Comparison of ENCODE assay signal across 36 cellular contexts in genomic region chr11:114269498-114269897, GRCh38. TPM values are rescaled to one million over a fixed set of nuclear protein-coding genes. Genes with fewer than 3 reads are reported as not detected.
"Had no signal": no experiment of that assay in that cellular context is flagged by ENCODE, and none has a peak within 500 bp of the region (broad histone marks: within the 10 kb centered on the region; RNA-seq: fewer than 3 reads in every experiment).

No MANE protein-coding gene starts in this region.

- H3K36me3 Mint-ChIP-seq: activated CD4-positive, alpha-beta memory T cell treated with anti-CD3 and anti-CD28 coated beads for 36 hours; activated naive CD4-positive, alpha-beta T cell treated with anti-CD3 and anti-CD28 coated beads, Interleukin-2, amount 50 U/mL, for 72 hours; activated naive CD8-positive, alpha-beta T cell treated with anti-CD3 and anti-CD28 coated beads for 36 hours; brain had no signal

- H3K4me1 Mint-ChIP-seq: activated B cell treated with CpG ODN at 0.5 μM for 24 hours; activated CD4-positive, alpha-beta T cell treated with anti-CD3 and anti-CD28 coated beads, Interleukin-2, amount 10 ng/mL, durations not matched to agents 24 days and 14 days; activated naive CD8-positive, alpha-beta T cell treated with anti-CD3 and anti-CD28 coated beads for 36 hours; activated T-helper 17 cell treated with anti-CD3 and anti-CD28 coated beads, Interleukin-2, amount 50 U/mL, for 72 hours; brain had no signal

- H3K9me3 Mint-ChIP-seq: activated B cell treated with CpG ODN at 0.5 μM for 24 hours; activated CD4-positive, alpha-beta memory T cell treated with anti-CD3 and anti-CD28 coated beads for 36 hours; activated CD4-positive, alpha-beta T cell treated with anti-CD3 and anti-CD28 coated beads, Interleukin-2, amount 10 ng/mL, durations not matched to agents 24 days and 14 days; activated CD8-positive, alpha-beta T cell treated with anti-CD3 and anti-CD28 coated beads for 36 hours; activated naive CD4-positive, alpha-beta T cell treated with anti-CD3 and anti-CD28 coated beads for 36 hours; activated naive CD4-positive, alpha-beta T cell treated with anti-CD3 and anti-CD28 coated beads, Interleukin-2, amount 50 U/mL, for 72 hours; activated naive CD8-positive, alpha-beta T cell treated with anti-CD3 and anti-CD28 coated beads for 36 hours; activated T-cell treated with anti-CD3 and anti-CD28 coated beads, Interleukin-2, amount 50 U/mL, for 4 hours; activated T-cell treated with anti-CD3 and anti-CD28 coated beads, Interleukin-2, amount 50 U/mL, for 72 hours; activated T-helper 1 cell treated with anti-CD3 and anti-CD28 coated beads, Interleukin-12 subunit alpha, Interleukin-12 subunit beta, Interleukin-2, Interleukin-4 antibody, amounts not matched to agents 30 ng/mL and 10 ng/mL and 1 ng/mL, durations not matched to agents 14 hours and 24 hours and 36 hours; activated T-helper 17 cell treated with anti-CD3 and anti-CD28 coated beads, Interleukin-2, amount 50 U/mL, for 72 hours; brain; T-helper 1 cell treated with Interleukin-12 subunit alpha and Interleukin-12 subunit beta and Interleukin-4 antibody, amounts not matched to agents 30 μg/mL and 1 μg/mL, for 36 hours; T-helper 2 cell treated with Interferon-gamma antibody and Interleukin-4, amounts not matched to agents 5 μg/mL and 100 μg/mL, for 36 hours had no signal

- H3K36me3 ChIP-seq: adrenal gland, cardiac muscle cell had no signal

- H3K27me3 ChIP-seq: adrenal gland, ascending aorta had no signal

- H3K4me3 ChIP-seq: adrenal gland, ascending aorta, cardiac muscle cell had no signal

- H3K27ac Mint-ChIP-seq: activated B cell treated with CpG ODN at 0.5 μM for 24 hours; activated CD4-positive, alpha-beta memory T cell treated with anti-CD3 and anti-CD28 coated beads for 36 hours; activated CD4-positive, alpha-beta T cell treated with anti-CD3 and anti-CD28 coated beads, Interleukin-2, amount 10 ng/mL, durations not matched to agents 24 days and 14 days; activated CD8-positive, alpha-beta T cell treated with anti-CD3 and anti-CD28 coated beads for 36 hours; activated naive CD4-positive, alpha-beta T cell treated with anti-CD3 and anti-CD28 coated beads for 36 hours; activated naive CD4-positive, alpha-beta T cell treated with anti-CD3 and anti-CD28 coated beads, Interleukin-2, amount 50 U/mL, for 72 hours; activated naive CD8-positive, alpha-beta T cell treated with anti-CD3 and anti-CD28 coated beads for 36 hours; activated T-cell treated with anti-CD3 and anti-CD28 coated beads, Interleukin-2, amount 50 U/mL, for 72 hours; activated T-helper 1 cell treated with anti-CD3 and anti-CD28 coated beads, Interleukin-12 subunit alpha, Interleukin-12 subunit beta, Interleukin-2, Interleukin-4 antibody, amounts not matched to agents 30 ng/mL and 10 ng/mL and 1 ng/mL, durations not matched to agents 14 hours and 24 hours and 36 hours; activated T-helper 17 cell treated with anti-CD3 and anti-CD28 coated beads, Interleukin-2, amount 50 U/mL, for 72 hours; brain; T-helper 1 cell treated with Interleukin-12 subunit alpha and Interleukin-12 subunit beta and Interleukin-4 antibody, amounts not matched to agents 30 μg/mL and 1 μg/mL, for 36 hours; T-helper 2 cell treated with Interferon-gamma antibody and Interleukin-4, amounts not matched to agents 5 μg/mL and 100 μg/mL, for 36 hours had no signal

- ATAC-seq: activated CD8-positive, alpha-beta T cell treated with anti-CD3 and anti-CD28 coated beads for 36 hours; activated naive CD4-positive, alpha-beta T cell treated with anti-CD3 and anti-CD28 coated beads, Interleukin-2, amount 50 U/mL, for 72 hours; activated T-cell treated with anti-CD3 and anti-CD28 coated beads, Interleukin-2, amount 50 U/mL, for 4 hours; activated T-cell treated with anti-CD3 and anti-CD28 coated beads, Interleukin-2, amount 50 U/mL, for 72 hours; activated T-helper 17 cell treated with anti-CD3 and anti-CD28 coated beads, Interleukin-2, amount 50 U/mL, for 72 hours had no signal

- H3K27ac ChIP-seq: adrenal gland, ascending aorta, cardiac muscle cell, VCaP had no signal

- H3K4me3 Mint-ChIP-seq: activated B cell treated with CpG ODN at 0.5 μM for 24 hours; activated CD4-positive, alpha-beta memory T cell treated with anti-CD3 and anti-CD28 coated beads for 36 hours; activated CD4-positive, alpha-beta T cell treated with anti-CD3 and anti-CD28 coated beads, Interleukin-2, amount 10 ng/mL, durations not matched to agents 24 days and 14 days; activated CD8-positive, alpha-beta T cell treated with anti-CD3 and anti-CD28 coated beads for 36 hours; activated naive CD4-positive, alpha-beta T cell treated with anti-CD3 and anti-CD28 coated beads for 36 hours; activated naive CD8-positive, alpha-beta T cell treated with anti-CD3 and anti-CD28 coated beads for 36 hours; activated T-cell treated with anti-CD3 and anti-CD28 coated beads, Interleukin-2, amount 50 U/mL, for 4 hours; activated T-cell treated with anti-CD3 and anti-CD28 coated beads, Interleukin-2, amount 50 U/mL, for 72 hours; activated T-helper 1 cell treated with anti-CD3 and anti-CD28 coated beads, Interleukin-12 subunit alpha, Interleukin-12 subunit beta, Interleukin-2, Interleukin-4 antibody, amounts not matched to agents 30 ng/mL and 10 ng/mL and 1 ng/mL, durations not matched to agents 14 hours and 24 hours and 36 hours; activated T-helper 17 cell treated with anti-CD3 and anti-CD28 coated beads, Interleukin-2, amount 50 U/mL, for 72 hours; brain; T-helper 1 cell treated with Interleukin-12 subunit alpha and Interleukin-12 subunit beta and Interleukin-4 antibody, amounts not matched to agents 30 μg/mL and 1 μg/mL, for 36 hours; T-helper 2 cell treated with Interferon-gamma antibody and Interleukin-4, amounts not matched to agents 5 μg/mL and 100 μg/mL, for 36 hours had no signal

- H3K4me1 ChIP-seq: adrenal gland, ascending aorta had no signal

- H3K9me3 ChIP-seq: adrenal gland, ascending aorta had no signal

- DNase-seq: activated B cell treated with CpG ODN at 0.5 μM for 24 hours; activated CD4-positive, alpha-beta memory T cell treated with anti-CD3 and anti-CD28 coated beads for 36 hours; activated CD4-positive, alpha-beta T cell treated with anti-CD3 and anti-CD28 coated beads for 4 hours; activated CD4-positive, alpha-beta T cell treated with anti-CD3 and anti-CD28 coated beads, Interleukin-2, amount 10 ng/mL, durations not matched to agents 24 days and 14 days; activated CD4-positive, alpha-beta T cell treated with anti-CD3 and anti-CD28 coated beads, Interleukin-2, amount 50 U/mL, for 1 hour; activated CD4-positive, alpha-beta T cell treated with anti-CD3 and anti-CD28 coated beads, Interleukin-2, amount 50 U/mL, for 4 hours; activated CD4-positive, CD25-positive, alpha-beta regulatory T cell treated with anti-CD3 and anti-CD28 coated beads, Interleukin-2, amount 50 U/mL, for 72 hours; activated CD8-positive, alpha-beta memory T cell treated with anti-CD3 and anti-CD28 coated beads, Interleukin-2, amount 50 U/mL, for 4 hours; activated CD8-positive, alpha-beta T cell treated with anti-CD3 and anti-CD28 coated beads for 36 hours; activated effector memory CD4-positive, alpha-beta T cell treated with anti-CD3 and anti-CD28 coated beads, Interleukin-2, amount 50 U/mL, for 16 hours; activated gamma-delta T cell treated with Interleukin-2 at 50 U/mL for 16 hours; activated naive CD4-positive, alpha-beta T cell; activated naive CD4-positive, alpha-beta T cell treated with anti-CD3 and anti-CD28 coated beads for 36 hours; activated naive CD4-positive, alpha-beta T cell treated with anti-CD3 and anti-CD28 coated beads, Interleukin-2, amount 50 U/mL, for 16 hours; activated naive CD8-positive, alpha-beta T cell treated with anti-CD3 and anti-CD28 coated beads for 36 hours; activated T-cell treated with anti-CD3 and anti-CD28 coated beads for 4 hours; activated T-cell treated with anti-CD3 and anti-CD28 coated beads, Interleukin-2, amount 50 U/mL, for 1 hour; activated T-cell treated with anti-CD3 and anti-CD28 coated beads, Interleukin-2, amount 50 U/mL, for 4 hours; activated T-cell treated with anti-CD3 and anti-CD28 coated beads, Interleukin-2, amount 50 U/mL, for 72 hours; adrenal gland; amniotic stem cell; central memory CD4-positive, alpha-beta T cell; SW 1271; T-helper 1 cell; T-helper 2 cell; T-helper 9 cell had no signal

RNA-seq across cellular contexts. Expression of gene NNMT, which starts 26.7 kb away (rescaled TPM):
- total RNA-seq: activated B cell treated with CpG ODN at 0.5 μM for 24 hours; activated CD4-positive, alpha-beta memory T cell treated with anti-CD3 and anti-CD28 coated beads for 36 hours; activated CD4-positive, alpha-beta T cell treated with anti-CD3 and anti-CD28 coated beads, Interleukin-2, amount 10 ng/mL, durations not matched to agents 24 days and 14 days; activated CD8-positive, alpha-beta memory T cell treated with anti-CD3 and anti-CD28 coated beads for 36 hours; activated CD8-positive, alpha-beta T cell treated with anti-CD3 and anti-CD28 coated beads for 36 hours; activated naive CD4-positive, alpha-beta T cell treated with anti-CD3 and anti-CD28 coated beads for 36 hours; activated naive CD4-positive, alpha-beta T cell treated with anti-CD3 and anti-CD28 coated beads, Interleukin-2, amount 50 U/mL, for 72 hours; activated naive CD8-positive, alpha-beta T cell treated with anti-CD3 and anti-CD28 coated beads for 36 hours; activated T-cell treated with anti-CD3 and anti-CD28 coated beads, Interleukin-2, amount 50 U/mL, for 72 hours; activated T-helper 1 cell treated with anti-CD3 and anti-CD28 coated beads, Interleukin-12 subunit alpha, Interleukin-12 subunit beta, Interleukin-2, Interleukin-4 antibody, amounts not matched to agents 30 ng/mL and 10 ng/mL and 1 ng/mL, durations not matched to agents 14 hours and 24 hours and 36 hours; activated T-helper 17 cell treated with anti-CD3 and anti-CD28 coated beads, Interleukin-2, amount 50 U/mL, for 72 hours; cardiac muscle cell had no signal
